10 cellular contexts compared by ENCODE assay signal in genomic region chr2:75157435-75157834, GRCh38. TPM values are rescaled to one million over a fixed set of nuclear protein-coding genes. Genes with fewer than 3 reads are reported as not detected.
DNase-seq lines count a peak whose midpoint lies in the region; ATAC-seq, FAIRE-seq and TF ChIP-seq lines count a peak whose summit lies in the region.
"Had no signal": no experiment of that assay in that cellular context is flagged by ENCODE, and none has a peak within 500 bp of the region (broad histone marks: within the 10 kb centered on the region; RNA-seq: fewer than 3 reads in every experiment).

No MANE protein-coding gene starts in this region.

- dilution Hi-C loops in keratinocyte (cut with MboI; ENCODE audit: extremely low pct_ligation_motif_present, low sequenced_read_pairs): no loop called here

- H3K9ac ChIP-seq in Karpas-422 (ENCODE audit: low read length): no peak overlapping the region
- H3K9ac ChIP-seq in adipocyte (ENCODE audit: low read length): no peak overlapping the region
- no peak overlapping the region for H3K9ac ChIP-seq in keratinocyte (ENCODE audit: control insufficient read depth, extremely low read depth, insufficient read depth, low read length)

- H2AFZ ChIP-seq in Karpas-422 (ENCODE audit: low read length) (no peak overlapping the region), keratinocyte (ENCODE audit: control insufficient read depth, low read length) (no peak overlapping the region)

- ATAC-seq in GM18867 (IDR thresholded peaks at IDR 0.05; ENCODE audit: unreplicated experiment) (no peak), sciatic nerve (no peak)

- H3K4me1 ChIP-seq in Karpas-422 (ENCODE audit: low read length) (no peaks in the 10 kb centered on the region), adipocyte (ENCODE audit: control insufficient read depth, insufficient read depth, low read length) (no peaks in the 10 kb centered on the region), keratinocyte (ENCODE audit: control insufficient read depth, extremely low read depth, insufficient read depth, low read length) (no peaks in the 10 kb centered on the region)
- H3K4me1 ChIP-seq: uterus had no signal

- intact Hi-C loops in sciatic nerve (cut with DNase I): no loop called here

- H3K9me3 ChIP-seq in Karpas-422 (ENCODE audit: low read length) (no peaks in the 10 kb centered on the region), adipocyte (ENCODE audit: control insufficient read depth, low read length) (no peaks in the 10 kb centered on the region), keratinocyte (ENCODE audit: control insufficient read depth, low read depth, low read length) (no peaks in the 10 kb centered on the region)
- H3K9me3 ChIP-seq: uterus had no signal

- no peak for FAIRE-seq in keratinocyte (lab: Jason Lieb, UNC)

- H4K20me1 ChIP-seq in Karpas-422 (ENCODE audit: insufficient read depth, low read depth, low read length): no peaks in the 10 kb centered on the region
- H4K20me1 ChIP-seq in keratinocyte (ENCODE audit: control insufficient read depth, extremely low read depth, insufficient read depth, low read length): no peaks in the 10 kb centered on the region

- H3K27me3 ChIP-seq in Karpas-422 (ENCODE audit: low read length): no peaks in the 10 kb centered on the region
- H3K27me3 ChIP-seq in adipocyte (replicated peaks; ENCODE audit: control insufficient read depth, insufficient read depth, low read length): no peaks in the 10 kb centered on the region
- H3K27me3 ChIP-seq in keratinocyte (ENCODE audit: control insufficient read depth, extremely low read depth, insufficient read depth, low read length): no peaks in the 10 kb centered on the region
- H3K27me3 ChIP-seq: uterus had no signal

- H3K79me2 ChIP-seq in Karpas-422 (ENCODE audit: low read length) (no peaks in the 10 kb centered on the region), keratinocyte (ENCODE audit: control insufficient read depth, insufficient read depth, low read length) (no peaks in the 10 kb centered on the region)

- H3K9me1 ChIP-seq in keratinocyte (ENCODE audit: control insufficient read depth, extremely low read depth, insufficient read depth, low read length): no peaks in the 10 kb centered on the region

- peak; percentile 38 to 43 (median 41) for TF ChIP-seq CTCF in keratinocyte (optimal IDR thresholded peaks at IDR 0.05 in 1 of 3, IDR thresholded peaks at IDR 0.05 in 1 of 3, conservative IDR thresholded peaks at IDR 0.05 in 1 of 3; ENCODE audit: extremely low read depth in 1 of 3, insufficient read depth in 2 of 3, low read length in 3 of 3)

- no peaks in the 10 kb centered on the region for H3K36me3 ChIP-seq in Karpas-422 (ENCODE audit: insufficient read depth, low read length)
- H3K36me3 ChIP-seq in adipocyte (ENCODE audit: control insufficient read depth, insufficient read depth, low read length, severe bottlenecking): no peaks in the 10 kb centered on the region
- no peaks in the 10 kb centered on the region for H3K36me3 ChIP-seq in keratinocyte (ENCODE audit: control insufficient read depth in 2 of 2, extremely low read depth in 1 of 2, insufficient read depth in 2 of 2, low read length in 2 of 2)
- H3K36me3 ChIP-seq: uterus had no signal

- H3K4me2 ChIP-seq in Karpas-422 (ENCODE audit: low read depth, low read length, poor library complexity, severe bottlenecking): no peak overlapping the region
- no peak overlapping the region for H3K4me2 ChIP-seq in keratinocyte (ENCODE audit: control insufficient read depth, extremely low read depth, insufficient read depth, low read depth, low read length)

- H3K4me3 ChIP-seq in Karpas-422 (ENCODE audit: low read length) (no peak overlapping the region), adipocyte (ENCODE audit: low read length) (no peak overlapping the region), keratinocyte (ENCODE audit: control insufficient read depth in 2 of 3, extremely low read depth in 1 of 3, insufficient read depth in 2 of 3, low read depth in 1 of 3, low read length in 3 of 3) (no peak overlapping the region)
- H3K4me3 ChIP-seq: uterus had no signal

- DNase-seq in ELR (ENCODE audit: low read depth) (peak; percentile 41), Karpas-422 (peak; percentile 54), adipocyte (ENCODE audit: low read depth) (peak; percentile 11), keratinocyte (ENCODE audit: low read depth, low spot score) (no peak), amygdala (lab: John Stamatoyannopoulos, UW) (no peak), sciatic nerve (ENCODE audit: low spot score) (no peak)
- DNase-seq: uterus had no signal

- H3K27ac ChIP-seq in Karpas-422 (ENCODE audit: low read length) (no peak overlapping the region), keratinocyte (ENCODE audit: control insufficient read depth, insufficient read depth, low read length) (no peak overlapping the region)

- no peaks in the 10 kb centered on the region for H3K9me2 ChIP-seq in Karpas-422 (replicated peaks; ENCODE audit: insufficient read depth, low read length)

RNA-seq across cellular contexts. Expression of gene TACR1, which starts 41.9 kb away (rescaled TPM):
- not detected in 2 replicates for total RNA-seq in Karpas-422 (2014; rRNA removed; shearing (Covaris generic); ENCODE audit: low replicate concordance)
- polyA plus RNA-seq in keratinocyte: not detected in 3 replicates
- not detected for polyA plus RNA-seq in keratinocyte (2011; ENCODE audit: low read depth)
- not detected in 2 replicates for polyA plus RNA-seq in keratinocyte (2011; cell fraction: cytosol; rRNA removed)
- polyA plus RNA-seq in keratinocyte (2011; cell fraction: nucleus; rRNA removed): not detected in 2 replicates
- 0.03 TPM in 1 of 2 replicates, not detected in the other for polyA plus RNA-seq in keratinocyte (2012; ENCODE audit: low replicate concordance)
- polyA minus RNA-seq in keratinocyte: not detected in 3 replicates
- not detected for polyA minus RNA-seq in keratinocyte (2011; cell fraction: cytosol; rRNA and poly(A)+ RNA removed)
- polyA minus RNA-seq in keratinocyte (2011; cell fraction: nucleus; rRNA and poly(A)+ RNA removed): not detected in 2 replicates
- total RNA-seq in sciatic nerve: 9.7 TPM
- total RNA-seq: cardiac septum; T-helper 1 cell treated with Interleukin-12 subunit alpha and Interleukin-12 subunit beta and Interleukin-4 antibody, amounts not matched to agents 30 ng/mL and 1 ng/mL, for 36 hours had no signal

Comparison
In these comparisons a context has a peak if more than half of its experiments do, and no peak if none do; other contexts are left out.
1. DNase-seq: peak in ELR (single experiment), Karpas-422 (single experiment) and adipocyte (single experiment); none in keratinocyte (single experiment), amygdala (0 of 56) and sciatic nerve (single experiment).
2. RNA of gene TACR1, which starts 41.9 kb away (total RNA-seq): 9.7 TPM in sciatic nerve (single experiment); not detected in Karpas-422; every median in the first group is over 10 times any median in the second.